17 cellular contexts compared by ENCODE assay signal in genomic region chr7:156178214-156178613, GRCh38.
A peak's percentile ranks its signal among the peaks of the same experiment; 100 is the strongest.
DNase-seq lines count a peak whose midpoint lies in the region; ATAC-seq and TF ChIP-seq lines count a peak whose summit lies in the region.
"Had no signal": no experiment of that assay in that cellular context is flagged by ENCODE, and none has a peak within 500 bp of the region (broad histone marks: within the 10 kb centered on the region; RNA-seq: fewer than 3 reads in every experiment).

No MANE protein-coding gene starts in this region.

- H3K27ac ChIP-seq in upper lobe of right lung (no peak overlapping the region), Karpas-422 (ENCODE audit: low read length) (no peak overlapping the region)
- H3K27ac ChIP-seq: HL-60 had no signal

- no peaks in the 10 kb centered on the region for H3K79me2 ChIP-seq in Karpas-422 (ENCODE audit: low read length)

- no peak overlapping the region for H2AFZ ChIP-seq in Karpas-422 (ENCODE audit: low read length)

- H3K4me1 ChIP-seq in upper lobe of right lung = no peaks in the 10 kb centered on the region
- H3K4me1 ChIP-seq in Karpas-422 (ENCODE audit: low read length) = no peaks in the 10 kb centered on the region

- H3K4me1 Mint-ChIP-seq in immature natural killer cell = no peaks in the 10 kb centered on the region
- H3K4me1 Mint-ChIP-seq in stimulated activated memory B cell treated with anti-CD40 and anti-IgM and Interleukin-4, amounts not matched to agents 10 μg/mL and 1 μg/mL and 100 μg/mL, for 72 hours = no peaks in the 10 kb centered on the region
- H3K4me1 Mint-ChIP-seq: CD8-positive, alpha-beta memory T cell; H9 had no signal

- H3K9me3 Mint-ChIP-seq in immature natural killer cell = no peaks in the 10 kb centered on the region
- H3K9me3 Mint-ChIP-seq in stimulated activated memory B cell treated with anti-CD40 and anti-IgM and Interleukin-4, amounts not matched to agents 10 μg/mL and 1 μg/mL and 100 μg/mL, for 72 hours = peaks cover 2% of the 10 kb centered on the region
- H3K9me3 Mint-ChIP-seq: H9 had no signal

- H3K27me3 ChIP-seq in upper lobe of right lung (no peaks in the 10 kb centered on the region), Karpas-422 (ENCODE audit: low read length) (no peaks in the 10 kb centered on the region)

- peak; percentile 27 for DNase-seq in activated effector memory CD4-positive, alpha-beta T cell treated with anti-CD3 and anti-CD28 coated beads, Interleukin-2, amount 50 U/mL, for 16 hours
- DNase-seq in activated effector memory CD4-positive, alpha-beta T cell treated with Interleukin-2 at 50 U/mL for 16 hours = no peak
- DNase-seq in NCI-H69 (lab: John Stamatoyannopoulos, UW) = peak; percentile 27
- DNase-seq in left lobe of liver (ENCODE audit: low spot score) = peak; percentile 22
- DNase-seq in upper lobe of right lung = peak; percentile 33
- no peak for DNase-seq in Karpas-422
- no peak for DNase-seq in immature natural killer cell
- DNase-seq: CD8-positive, alpha-beta memory T cell; DMS 273 treated with DMSO at 0.1 percent for 48 hours; H9; NCI-H1436 treated with DMSO at 0.1 percent for 48 hours; NCI-H2081 treated with DMSO at 0.1 percent for 48 hours; NCI-H446 treated with DMSO at 0.1 percent for 48 hours; T-helper 2 cell had no signal

- no peak for TF ChIP-seq CTCF in upper lobe of right lung (IDR thresholded peaks at IDR 0.05)

- H3K9me3 ChIP-seq in upper lobe of right lung = no peaks in the 10 kb centered on the region
- no peaks in the 10 kb centered on the region for H3K9me3 ChIP-seq in Karpas-422 (ENCODE audit: low read length)

- H3K9ac ChIP-seq in Karpas-422 (ENCODE audit: low read length) = no peak overlapping the region

- H3K4me3 ChIP-seq in upper lobe of right lung (no peak overlapping the region), Karpas-422 (ENCODE audit: low read length) (no peak overlapping the region)
- H3K4me3 ChIP-seq: K562 had no signal

- H3K36me3 Mint-ChIP-seq in immature natural killer cell = no peaks in the 10 kb centered on the region
- H3K36me3 Mint-ChIP-seq in stimulated activated memory B cell treated with anti-CD40 and anti-IgM and Interleukin-4, amounts not matched to agents 10 μg/mL and 1 μg/mL and 100 μg/mL, for 72 hours = no peaks in the 10 kb centered on the region
- H3K36me3 Mint-ChIP-seq: CD8-positive, alpha-beta memory T cell had no signal

- intact Hi-C loops in upper lobe of right lung (cut with DNase I) = no loop called here

- no peaks in the 10 kb centered on the region for H4K20me1 ChIP-seq in Karpas-422 (ENCODE audit: insufficient read depth, low read depth, low read length)

- no peak overlapping the region for H3K27ac Mint-ChIP-seq in immature natural killer cell
- H3K27ac Mint-ChIP-seq in stimulated activated memory B cell treated with anti-CD40 and anti-IgM and Interleukin-4, amounts not matched to agents 10 μg/mL and 1 μg/mL and 100 μg/mL, for 72 hours = no peak overlapping the region
- H3K27ac Mint-ChIP-seq: CD8-positive, alpha-beta memory T cell had no signal

- no peaks in the 10 kb centered on the region for H3K9me2 ChIP-seq in Karpas-422 (replicated peaks; ENCODE audit: insufficient read depth, low read length)

- ATAC-seq in left lobe of liver (no peak), upper lobe of right lung (no peak)
- no peak for ATAC-seq in stimulated activated memory B cell treated with anti-CD40 and anti-IgM and Interleukin-4, amounts not matched to agents 10 μg/mL and 1 μg/mL and 100 μg/mL, for 72 hours
- ATAC-seq: K562 had no signal

- H3K27me3 Mint-ChIP-seq in immature natural killer cell (ENCODE audit: low read depth in 3 of 3) = peaks cover 0 to under 1% (median 0%) of the 10 kb centered on the region in 3 donors
- H3K27me3 Mint-ChIP-seq in stimulated activated memory B cell treated with anti-CD40 and anti-IgM and Interleukin-4, amounts not matched to agents 10 μg/mL and 1 μg/mL and 100 μg/mL, for 72 hours = peaks cover 17% of the 10 kb centered on the region

- H3K4me3 Mint-ChIP-seq in immature natural killer cell = no peak overlapping the region
- H3K4me3 Mint-ChIP-seq in stimulated activated memory B cell treated with anti-CD40 and anti-IgM and Interleukin-4, amounts not matched to agents 10 μg/mL and 1 μg/mL and 100 μg/mL, for 72 hours = no peak overlapping the region
- H3K4me3 Mint-ChIP-seq: CD8-positive, alpha-beta memory T cell; H9 had no signal

- H3K4me2 ChIP-seq in Karpas-422 (ENCODE audit: low read depth, low read length, poor library complexity, severe bottlenecking) = no peak overlapping the region

- H3K36me3 ChIP-seq in upper lobe of right lung = no peaks in the 10 kb centered on the region
- no peaks in the 10 kb centered on the region for H3K36me3 ChIP-seq in Karpas-422 (ENCODE audit: insufficient read depth, low read length)

Comparison
In these comparisons a context has a peak if more than half of its experiments do, and no peak if none do; other contexts are left out.
1. DNase-seq: peak in activated effector memory CD4-positive, alpha-beta T cell treated with anti-CD3 and anti-CD28 coated beads, Interleukin-2, amount 50 U/mL, for 16 hours (single experiment), NCI-H69 (single experiment), left lobe of liver (single experiment) and upper lobe of right lung (single experiment); none in activated effector memory CD4-positive, alpha-beta T cell treated with Interleukin-2 at 50 U/mL for 16 hours (single experiment), Karpas-422 (single experiment) and immature natural killer cell (0 of 3).